ENCODE assay signal across 16 cellular contexts in the genomic region with DNA sequence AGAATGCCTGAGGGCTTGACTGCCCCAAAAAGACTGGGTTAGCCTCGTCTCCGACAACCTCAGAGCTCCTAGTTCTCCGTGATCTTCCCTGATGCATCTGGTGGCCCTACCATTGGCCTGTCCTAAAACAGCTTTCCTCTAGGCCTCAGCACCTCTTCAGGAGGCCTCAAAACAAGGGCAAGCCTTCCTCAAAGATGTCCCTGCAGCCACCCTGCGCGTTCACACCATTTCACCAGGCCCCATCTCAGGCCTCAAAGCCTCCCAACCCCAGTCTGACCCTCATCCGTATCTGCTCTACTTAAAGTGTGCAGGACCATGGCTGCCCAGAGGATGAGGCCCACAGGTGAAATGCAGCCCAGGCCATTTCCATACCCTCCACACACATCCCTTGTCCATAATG. TPM values are rescaled to one million over a fixed set of nuclear protein-coding genes. Genes with fewer than 3 reads are reported as not detected.
"Had no signal": no experiment of that assay in that cellular context is flagged by ENCODE, and none has a peak within 500 bp of the region (broad histone marks: within the 10 kb centered on the region; RNA-seq: fewer than 3 reads in every experiment).

No MANE protein-coding gene starts in this region.

- H3K36me3 Mint-ChIP-seq: activated CD8-positive, alpha-beta memory T cell treated with anti-CD3 and anti-CD28 coated beads, Interleukin-2, amount 10 ng/mL, durations not matched to agents 7 days and 5 days; stimulated activated memory B cell treated with anti-CD40 and anti-IgM and Interleukin-4, amounts not matched to agents 10 μg/mL and 1 μg/mL and 100 μg/mL, for 72 hours had no signal

- H3K9me3 ChIP-seq: body of pancreas, spleen, upper lobe of left lung had no signal

- H3K4me3 Mint-ChIP-seq: activated CD8-positive, alpha-beta memory T cell treated with anti-CD3 and anti-CD28 coated beads, Interleukin-2, amount 10 ng/mL, durations not matched to agents 7 days and 5 days; activated naive CD4-positive, alpha-beta T cell treated with anti-CD3 and anti-CD28 coated beads for 36 hours; stimulated activated memory B cell treated with anti-CD40 and anti-IgM and Interleukin-4, amounts not matched to agents 10 μg/mL and 1 μg/mL and 100 μg/mL, for 72 hours had no signal

- DNase-seq: kidney glomerular epithelial cell, midbrain had no signal

- H3K4me3 ChIP-seq: body of pancreas, SK-N-MC had no signal

- H3K9me3 Mint-ChIP-seq: activated naive CD4-positive, alpha-beta T cell treated with anti-CD3 and anti-CD28 coated beads for 36 hours; stimulated activated memory B cell treated with anti-CD40 and anti-IgM and Interleukin-4, amounts not matched to agents 10 μg/mL and 1 μg/mL and 100 μg/mL, for 72 hours had no signal

- H3K36me3 ChIP-seq: spleen, upper lobe of left lung had no signal

- H3K27ac Mint-ChIP-seq: activated CD8-positive, alpha-beta memory T cell treated with anti-CD3 and anti-CD28 coated beads, Interleukin-2, amount 10 ng/mL, durations not matched to agents 7 days and 5 days; activated naive CD4-positive, alpha-beta T cell treated with anti-CD3 and anti-CD28 coated beads for 36 hours; stimulated activated memory B cell treated with anti-CD40 and anti-IgM and Interleukin-4, amounts not matched to agents 10 μg/mL and 1 μg/mL and 100 μg/mL, for 72 hours had no signal

- H3K27ac ChIP-seq: body of pancreas, SK-N-MC, spleen, upper lobe of left lung had no signal

RNA-seq across cellular contexts. Expression of a gene that starts 7.4 kb away (rescaled TPM):
- total RNA-seq: activated CD8-positive, alpha-beta memory T cell treated with anti-CD3 and anti-CD28 coated beads, Interleukin-2, amount 10 ng/mL, durations not matched to agents 7 days and 5 days; activated naive CD4-positive, alpha-beta T cell treated with anti-CD3 and anti-CD28 coated beads for 36 hours; body of pancreas; glomerular endothelial cell; pulmonary artery endothelial cell; sciatic nerve; spleen; subcutaneous adipose tissue; T-helper 1 cell treated with Interleukin-12 subunit alpha and Interleukin-12 subunit beta and Interleukin-4 antibody, amounts not matched to agents 30 ng/mL and 1 ng/mL, for 36 hours; upper lobe of left lung had no signal

RNA-seq across cellular contexts. Expression of a gene that starts 13.0 kb away (rescaled TPM):
- total RNA-seq: body of pancreas, glomerular endothelial cell, lower leg skin, subcutaneous adipose tissue had no signal

RNA-seq across cellular contexts. Expression of a gene that starts 23.4 kb away (rescaled TPM):
- total RNA-seq: body of pancreas; glomerular endothelial cell; omental fat pad; pulmonary artery endothelial cell; sciatic nerve; subcutaneous adipose tissue; T-helper 1 cell treated with Interleukin-12 subunit alpha and Interleukin-12 subunit beta and Interleukin-4 antibody, amounts not matched to agents 30 ng/mL and 1 ng/mL, for 36 hours; upper lobe of left lung had no signal
